1 cellular context compared by ENCODE assay signal in the genomic region with DNA sequence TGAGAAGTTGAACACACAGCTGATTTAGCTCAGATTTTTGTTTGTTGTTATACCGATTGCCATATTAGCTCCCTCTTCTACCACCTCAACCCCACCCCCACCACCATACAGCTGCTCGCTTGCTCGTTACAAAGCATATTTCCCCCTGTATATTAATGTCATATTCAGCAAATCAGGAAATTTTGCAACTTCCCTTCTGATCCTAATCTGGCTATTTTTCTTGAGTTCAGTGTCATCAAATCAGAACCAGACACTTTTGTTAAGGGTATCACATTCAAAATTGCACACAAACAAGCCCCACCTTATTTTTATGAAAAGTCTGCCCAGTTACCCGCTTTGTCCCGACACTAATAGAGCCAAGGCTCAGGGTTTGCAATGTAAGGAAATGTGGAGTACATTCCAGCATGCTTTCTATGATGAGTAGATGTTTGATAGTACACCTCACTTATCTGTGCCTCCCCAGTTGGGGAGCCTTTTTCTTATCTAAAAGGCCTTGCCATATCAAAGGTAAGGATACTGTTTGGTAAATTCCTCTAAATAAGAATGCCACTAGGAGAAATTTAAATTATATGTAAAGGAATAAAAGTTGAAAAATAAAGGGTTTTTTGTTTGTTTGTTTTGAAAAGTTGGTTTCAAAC.
TF ChIP-seq lines count a peak whose summit lies in the region.

No MANE protein-coding gene starts in this region.

TF ChIP-seq in HepG2, 621 proteins besides CTCF, POLR2A, EP300 and RAD21 (continued from another document):
- TF ChIP-seq MZF1 (CRISPR knock-in tag; IDR thresholded peaks at IDR 0.05; ENCODE audit: borderline replicate concordance) = no peak
- TF ChIP-seq TARDBP (CRISPR knock-in tag; IDR thresholded peaks at IDR 0.05) = no peak
TF ChIP-seq in HepG2: peak in this region for 0.
